Comparison of ENCODE assay signal across 9 cellular contexts in genomic region chr12:23950011-23950774, GRCh38. TPM values are rescaled to one million over a fixed set of nuclear protein-coding genes. Genes with fewer than 3 reads are reported as not detected.
DNase-seq lines count a peak whose midpoint lies in the region; ATAC-seq and TF ChIP-seq lines count a peak whose summit lies in the region.
"Had no signal": no experiment of that assay in that cellular context is flagged by ENCODE, and none has a peak within 500 bp of the region (broad histone marks: within the 10 kb centered on the region; RNA-seq: fewer than 3 reads in every experiment).

No MANE protein-coding gene starts in this region.

- peaks cover 7% of the 10 kb centered on the region; the same call in 1 of the 2 replicates for H3K4me1 ChIP-seq in GM23338 (ENCODE audit: insufficient read depth)
- peaks cover 0 to 8% of the 10 kb centered on the region in 2 donors for H3K4me1 ChIP-seq in right atrium auricular region
- H3K4me1 ChIP-seq in rectal smooth muscle tissue (ENCODE audit: control insufficient read depth, insufficient read depth, low read length), result peaks cover 2% of the 10 kb centered on the region

- TF ChIP-seq CTCF in GM23338 (conservative IDR thresholded peaks at IDR 0.05; ENCODE audit: low read depth in 2 of 2) (no peak), WERI-Rb-1 (IDR thresholded peaks at IDR 0.05; ENCODE audit: low read depth, low read length) (0 out of 2 replicates have a peak, but pooled peaks have one; percentile 4), right atrium auricular region (IDR thresholded peaks at IDR 0.05) (peak in 1 of 2 donors; percentile 42)

- DNase-seq in GM23338 (ENCODE audit: low spot score) (peak; percentile 42), WERI-Rb-1 (peak; percentile 11), right atrium auricular region (ENCODE audit: low spot score) (peak; percentile 58), CD1c-positive myeloid dendritic cell (ENCODE audit: extremely low spot score) (no peak), HuH-7.5 (ENCODE audit: low spot score) (no peak), NOMO-1 (lab: John Stamatoyannopoulos, UW; ENCODE audit: unreplicated experiment in 2 of 2) (no peak)
- DNase-seq: activated T-cell treated with anti-CD3 and anti-CD28 coated beads, Interleukin-2, amount 50 U/mL, for 4 hours had no signal

- no peaks in the 10 kb centered on the region for H4K20me1 ChIP-seq in GM23338 (replicated peaks; ENCODE audit: insufficient read depth)

- ATAC-seq in GM23338, result peak; percentile 74
- no peak for ATAC-seq in HG03565 (IDR thresholded peaks at IDR 0.05; ENCODE audit: unreplicated experiment)
- ATAC-seq: activated T-cell treated with anti-CD3 and anti-CD28 coated beads, Interleukin-2, amount 50 U/mL, for 4 hours had no signal

- no peak overlapping the region for H3K27ac Mint-ChIP-seq in GM23338

- H3K9me3 Mint-ChIP-seq in GM23338, result no peaks in the 10 kb centered on the region
- H3K9me3 Mint-ChIP-seq: activated T-cell treated with anti-CD3 and anti-CD28 coated beads, Interleukin-2, amount 50 U/mL, for 4 hours had no signal

- no peaks in the 10 kb centered on the region for H3K9me3 ChIP-seq in WERI-Rb-1 (ENCODE audit: severe bottlenecking)
- no peaks in the 10 kb centered on the region for H3K9me3 ChIP-seq in right atrium auricular region

- peak overlapping the region; percentile 89 for H3K4me2 ChIP-seq in GM23338

- no peak overlapping the region for H3K27ac ChIP-seq in GM23338 (ENCODE audit: low read depth)
- peak overlapping the region; percentile 9; the same call in 1 of the 2 replicates for H3K27ac ChIP-seq in WERI-Rb-1
- H3K27ac ChIP-seq in right atrium auricular region, result peak overlapping the region in 1 of 2 donors; percentile 9
- no peak overlapping the region for H3K27ac ChIP-seq in rectal smooth muscle tissue (ENCODE audit: low read depth, low read length)

- H3K36me3 ChIP-seq in GM23338 (ENCODE audit: insufficient read depth) (no peaks in the 10 kb centered on the region), WERI-Rb-1 (no peaks in the 10 kb centered on the region), right atrium auricular region (no peaks in the 10 kb centered on the region), rectal smooth muscle tissue (ENCODE audit: control insufficient read depth, insufficient read depth, low read length) (no peaks in the 10 kb centered on the region)

- no peaks in the 10 kb centered on the region for H3K4me1 Mint-ChIP-seq in GM23338

- no peaks in the 10 kb centered on the region for H3K79me2 ChIP-seq in GM23338 (replicated peaks; ENCODE audit: insufficient read depth)

- no peaks in the 10 kb centered on the region for H3K36me3 Mint-ChIP-seq in GM23338 (ENCODE audit: low read depth)

- peak overlapping the region; percentile 64 for H2AFZ ChIP-seq in GM23338

- H3K4me3 ChIP-seq in GM23338, result peak overlapping the region; percentile 59
- peak overlapping the region; percentile 88 for H3K4me3 ChIP-seq in WERI-Rb-1 (ENCODE audit: low read depth, low read length)
- H3K4me3 ChIP-seq in right atrium auricular region, result peak overlapping the region; percentile 46 to 47
- H3K4me3 ChIP-seq in rectal smooth muscle tissue (ENCODE audit: low read length), result peak overlapping the region; percentile 59

- H3K9ac ChIP-seq in rectal smooth muscle tissue (ENCODE audit: low read length), result no peak overlapping the region

- peaks cover 1% of the 10 kb centered on the region for H3K27me3 Mint-ChIP-seq in GM23338 (ENCODE audit: insufficient read depth, low read depth, poor library complexity)

- H3K27me3 ChIP-seq in GM23338 (ENCODE audit: insufficient read depth), result peaks cover 34% of the 10 kb centered on the region
- no peaks in the 10 kb centered on the region for H3K27me3 ChIP-seq in WERI-Rb-1 (ENCODE audit: insufficient read depth, low read depth, severe bottlenecking)
- H3K27me3 ChIP-seq in right atrium auricular region, result no peaks in the 10 kb centered on the region
- H3K27me3 ChIP-seq in rectal smooth muscle tissue (ENCODE audit: control insufficient read depth, insufficient read depth, low read length), result peaks cover 3% of the 10 kb centered on the region

- H3K4me3 Mint-ChIP-seq in GM23338, result no peak overlapping the region
- H3K4me3 Mint-ChIP-seq: activated T-cell treated with anti-CD3 and anti-CD28 coated beads, Interleukin-2, amount 50 U/mL, for 4 hours had no signal

- no peaks in the 10 kb centered on the region for H3F3A ChIP-seq in GM23338 (replicated peaks; ENCODE audit: low read depth)

- no peaks in the 10 kb centered on the region for H3K9me2 ChIP-seq in GM23338 (ENCODE audit: insufficient read depth)

TF ChIP-seq in GM23338, 12 proteins besides CTCF, POLR2A, EP300 and RAD21:
- TF ChIP-seq EZH2 (IDR thresholded peaks at IDR 0.05; ENCODE audit: low read depth, unreplicated experiment) (no peak), ETS1 (IDR thresholded peaks at IDR 0.05) (no peak), ZNF114 (CRISPR knock-in tag; IDR thresholded peaks at IDR 0.05) (no peak), CREB1 (CRISPR knock-in tag; IDR thresholded peaks at IDR 0.05; ENCODE audit: low read depth) (no peak)

RNA-seq across cellular contexts. Expression of gene SOX5, which starts 0.7 kb away (rescaled TPM):
- total RNA-seq in GM23338 (2014; rRNA removed; shearing (Covaris generic)), result 2.1 and 4.7 TPM in 2 replicates
- polyA plus RNA-seq in GM23338 (2016; fragmentation: Nextera tagmentation; extraction: Ambion mirVana), result 1.0 and 1.5 TPM in 2 replicates
- 1 to 10 TPM; 3.9 to 5.6 TPM for total RNA-seq in right atrium auricular region

Comparison
In these comparisons a context has a peak if more than half of its experiments do, and no peak if none do; other contexts are left out.
1. DNase-seq: peak in GM23338 (single experiment), WERI-Rb-1 (single experiment) and right atrium auricular region (single experiment); none in CD1c-positive myeloid dendritic cell (single experiment), HuH-7.5 (single experiment) and NOMO-1 (0 of 2).
2. Peak in every context shown above with its lines, with median percentiles within 50 percentile points of each other: H3K4me3 ChIP-seq.